Comparison of ENCODE assay signal across 2 cellular contexts in the genomic region with DNA sequence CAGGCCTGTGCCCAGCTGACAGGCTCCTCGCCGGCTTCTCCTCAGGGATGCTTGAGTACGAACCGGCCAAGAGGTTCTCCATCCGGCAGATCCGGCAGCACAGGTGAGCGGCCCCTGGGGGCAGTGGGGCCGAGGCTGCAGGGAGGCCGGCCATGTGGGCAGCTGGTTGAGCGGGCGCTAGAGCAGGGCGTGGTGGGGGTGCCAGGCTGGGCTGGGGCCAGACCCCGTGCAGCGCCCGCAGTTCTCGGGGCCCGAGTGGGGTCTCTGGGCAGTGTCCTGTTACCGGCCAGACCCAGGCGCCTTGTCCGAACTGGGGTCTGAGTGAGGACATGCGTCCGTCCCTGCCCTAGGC.
TF ChIP-seq lines count a peak whose summit lies in the region.

No MANE protein-coding gene starts in this region.

TF ChIP-seq in IMR-90, 13 proteins besides CTCF, POLR2A, EP300 and RAD21:
- TF ChIP-seq CHD1 (IDR thresholded peaks at IDR 0.05; ENCODE audit: low read depth, low read length): no peak

TF ChIP-seq in K562, 482 proteins besides CTCF, POLR2A, EP300 and RAD21:
- TF ChIP-seq POLR2G (IDR thresholded peaks at IDR 0.05; ENCODE audit: low read depth, low read length) (peak; percentile 18), TCF3 (CRISPR knock-in tag; IDR thresholded peaks at IDR 0.05) (no peak)
